1 cellular context compared by ENCODE assay signal in the genomic region with DNA sequence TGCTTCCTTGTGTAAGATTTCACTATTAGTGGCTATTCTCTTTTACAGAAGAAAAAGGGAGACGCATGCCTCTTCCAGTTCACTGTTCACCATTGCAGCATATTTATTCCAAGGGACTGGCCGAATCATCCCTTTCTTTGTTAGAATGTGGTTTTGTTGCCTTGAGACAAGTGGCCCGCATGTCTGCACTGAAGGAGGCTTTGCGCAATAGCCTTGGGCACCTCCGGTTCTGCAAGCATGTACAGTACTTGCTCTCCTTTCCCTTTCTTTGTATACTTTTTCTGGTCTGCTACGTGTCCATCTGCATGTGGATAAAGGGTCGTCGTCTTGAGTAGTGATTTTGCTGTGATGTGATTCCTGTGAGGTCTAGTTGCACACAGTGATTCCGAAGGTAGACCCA.
A peak's percentile ranks its signal among the peaks of the same experiment; 100 is the strongest.
TF ChIP-seq lines count a peak whose summit lies in the region.

No MANE protein-coding gene starts in this region.

TF ChIP-seq in HepG2, 621 proteins besides CTCF, POLR2A, EP300 and RAD21 (continued from another document):
- TF ChIP-seq, protein P1, sequence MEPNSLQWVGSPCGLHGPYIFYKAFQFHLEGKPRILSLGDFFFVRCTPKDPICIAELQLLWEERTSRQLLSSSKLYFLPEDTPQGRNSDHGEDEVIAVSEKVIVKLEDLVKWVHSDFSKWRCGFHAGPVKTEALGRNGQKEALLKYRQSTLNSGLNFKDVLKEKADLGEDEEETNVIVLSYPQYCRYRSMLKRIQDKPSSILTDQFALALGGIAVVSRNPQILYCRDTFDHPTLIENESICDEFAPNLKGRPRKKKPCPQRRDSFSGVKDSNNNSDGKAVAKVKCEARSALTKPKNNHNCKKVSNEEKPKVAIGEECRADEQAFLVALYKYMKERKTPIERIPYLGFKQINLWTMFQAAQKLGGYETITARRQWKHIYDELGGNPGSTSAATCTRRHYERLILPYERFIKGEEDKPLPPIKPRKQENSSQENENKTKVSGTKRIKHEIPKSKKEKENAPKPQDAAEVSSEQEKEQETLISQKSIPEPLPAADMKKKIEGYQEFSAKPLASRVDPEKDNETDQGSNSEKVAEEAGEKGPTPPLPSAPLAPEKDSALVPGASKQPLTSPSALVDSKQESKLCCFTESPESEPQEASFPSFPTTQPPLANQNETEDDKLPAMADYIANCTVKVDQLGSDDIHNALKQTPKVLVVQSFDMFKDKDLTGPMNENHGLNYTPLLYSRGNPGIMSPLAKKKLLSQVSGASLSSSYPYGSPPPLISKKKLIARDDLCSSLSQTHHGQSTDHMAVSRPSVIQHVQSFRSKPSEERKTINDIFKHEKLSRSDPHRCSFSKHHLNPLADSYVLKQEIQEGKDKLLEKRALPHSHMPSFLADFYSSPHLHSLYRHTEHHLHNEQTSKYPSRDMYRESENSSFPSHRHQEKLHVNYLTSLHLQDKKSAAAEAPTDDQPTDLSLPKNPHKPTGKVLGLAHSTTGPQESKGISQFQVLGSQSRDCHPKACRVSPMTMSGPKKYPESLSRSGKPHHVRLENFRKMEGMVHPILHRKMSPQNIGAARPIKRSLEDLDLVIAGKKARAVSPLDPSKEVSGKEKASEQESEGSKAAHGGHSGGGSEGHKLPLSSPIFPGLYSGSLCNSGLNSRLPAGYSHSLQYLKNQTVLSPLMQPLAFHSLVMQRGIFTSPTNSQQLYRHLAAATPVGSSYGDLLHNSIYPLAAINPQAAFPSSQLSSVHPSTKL (CRISPR knock-in tag; IDR thresholded peaks at IDR 0.05) = peak; percentile 19; the same call in 1 of the 2 replicates
- TF ChIP-seq TBX2 (CRISPR knock-in tag; IDR thresholded peaks at IDR 0.05; ENCODE audit: borderline replicate concordance) = 0 out of 2 replicates have a peak, but pooled peaks have one; percentile 19
